In the genomic region with DNA sequence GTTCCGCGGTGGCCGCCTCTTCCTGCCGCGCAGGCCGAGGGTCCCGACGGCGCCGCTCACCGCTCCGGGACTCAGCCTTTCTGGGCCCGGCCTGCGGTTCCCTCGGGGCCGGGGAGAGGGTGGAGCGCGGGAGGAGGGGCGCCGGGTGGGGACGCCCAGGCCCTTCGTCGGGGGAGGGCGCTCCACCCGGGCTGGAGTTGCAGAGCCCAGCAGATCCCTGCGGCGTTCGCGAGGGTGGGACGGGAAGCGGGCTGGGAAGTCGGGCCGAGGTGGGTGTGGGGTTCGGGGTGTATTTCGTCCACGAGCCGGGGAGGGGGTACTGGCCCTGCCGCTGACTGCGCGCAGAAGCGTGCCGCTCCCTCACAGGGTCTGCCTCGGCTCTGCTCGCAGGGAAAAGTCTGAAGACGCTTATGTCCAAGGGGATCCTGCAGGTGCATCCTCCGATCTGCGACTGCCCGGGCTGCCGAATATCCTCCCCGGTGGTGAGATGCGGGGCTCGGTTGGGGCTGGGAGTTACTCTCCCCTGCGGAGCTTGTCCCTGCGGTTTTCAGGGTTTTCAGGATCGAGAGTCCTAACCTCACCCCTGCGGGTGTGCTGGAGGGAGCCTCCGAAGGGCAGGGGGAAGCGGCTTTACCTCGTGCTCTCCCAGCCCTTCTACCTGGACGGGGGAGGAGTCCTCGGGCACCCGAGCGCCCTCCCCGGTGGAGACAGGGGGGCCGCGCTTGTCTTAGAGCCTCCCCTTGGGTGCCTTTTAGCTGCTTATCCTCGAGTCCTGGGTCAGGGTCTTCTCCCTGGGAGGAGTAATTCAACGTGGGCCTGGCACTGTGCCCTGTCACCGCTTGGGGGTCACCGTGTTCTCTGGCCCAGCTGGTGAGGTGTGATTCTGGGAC, we compare ENCODE assay signal across 8 cellular contexts. TPM values are rescaled to one million over a fixed set of nuclear protein-coding genes. Genes with fewer than 3 reads are reported as not detected.
A peak's percentile ranks its signal among the peaks of the same experiment; 100 is the strongest.
DNase-seq lines count a peak whose midpoint lies in the region; ATAC-seq, FAIRE-seq and TF ChIP-seq lines count a peak whose summit lies in the region.

No MANE protein-coding gene starts in this region.

- no peaks in the 10 kb centered on the region for H3K9me2 ChIP-seq in Loucy (replicated peaks; ENCODE audit: low read depth, low read length)

- H3K36me3 ChIP-seq in Loucy (ENCODE audit: insufficient read depth, low read length) = no peaks in the 10 kb centered on the region
- peaks cover 0 to 8% (median 0%) of the 10 kb centered on the region in 4 experiments; a peak in 1 of 8 replicates for H3K36me3 ChIP-seq in H1 (ENCODE audit: control insufficient read depth in 2 of 4, insufficient read depth in 4 of 4, low read length in 3 of 4)
- peaks cover 10 to 15% of the 10 kb centered on the region in 2 experiments for H3K36me3 ChIP-seq in trophoblast cell (ENCODE audit: control insufficient read depth in 1 of 2, insufficient read depth in 2 of 2, low read length in 2 of 2)

- no peak overlapping the region for H2BK12ac ChIP-seq in H1 (ENCODE audit: low read depth, low read length)
- H2BK12ac ChIP-seq in trophoblast cell (ENCODE audit: low read length) = no peak overlapping the region

- H3K14ac ChIP-seq in H1 (ENCODE audit: insufficient read length) (no peak overlapping the region), trophoblast cell (ENCODE audit: low read length) (no peak overlapping the region)

- H3K9me3 ChIP-seq in Loucy (ENCODE audit: insufficient read depth, low read depth, low read length) (no peaks in the 10 kb centered on the region), H1 (ENCODE audit: insufficient read depth in 2 of 2, low read depth in 1 of 2, low read length in 1 of 2) (no peaks in the 10 kb centered on the region), trophoblast cell (ENCODE audit: insufficient read depth, low read depth, low read length) (peaks cover 6% of the 10 kb centered on the region)

- H3K4me2 ChIP-seq in Loucy (ENCODE audit: low read depth, low read length, poor library complexity, severe bottlenecking) (peak overlapping the region; percentile 66), H1 (ENCODE audit: insufficient read depth in 1 of 2, low read depth in 2 of 2, low read length in 2 of 2) (peak overlapping the region; percentile 60 to 88), trophoblast cell (ENCODE audit: low read length) (peak overlapping the region; percentile 80)

- POLR2A ChIA-PET in H1 (lab: Charles Lee; ENCODE audit: partially characterized antibody) = interaction anchor here (1.2 to 2.3 kb wide), 3 partner anchors 14 to 21 kb away, joined by 7 to 14 read pairs (median 9); no protein-coding TSS in a partner anchor

- H4K8ac ChIP-seq in H1 (ENCODE audit: extremely low read depth, insufficient read depth, low read length) (no peak overlapping the region), trophoblast cell (ENCODE audit: low read depth, low read length) (no peak overlapping the region)

- peaks cover 6% of the 10 kb centered on the region; the same call in 1 of the 2 replicates for H3K23me2 ChIP-seq in H1 (ENCODE audit: low read depth, low read length)

- no peak for TF ChIP-seq POLR2A in H1 (IDR thresholded peaks at IDR 0.05; ENCODE audit: control extremely low read depth in 1 of 2, low read depth in 2 of 2, low read length in 2 of 2)

- no peak overlapping the region for H2BK120ac ChIP-seq in H1 (replicated peaks; ENCODE audit: low read depth, low read length)
- no peak overlapping the region for H2BK120ac ChIP-seq in trophoblast cell (ENCODE audit: insufficient read depth, low read length, poor library complexity)

- H2AK5ac ChIP-seq in H1 (ENCODE audit: low read depth, low read length) (no peak overlapping the region; the same call in 1 of the 2 replicates), trophoblast cell (ENCODE audit: low read length) (no peak overlapping the region)

- H2BK15ac ChIP-seq in H1 (ENCODE audit: low read length) = 0 out of 2 replicates have a peak overlapping the region, but pooled peaks have one; percentile 61

- H3K79me1 ChIP-seq in H1 (ENCODE audit: low read depth, low read length) = no peaks in the 10 kb centered on the region
- H3K79me1 ChIP-seq in trophoblast cell (ENCODE audit: low read length) = peaks cover 10% of the 10 kb centered on the region

- H3K4me3 ChIP-seq in Loucy (ENCODE audit: low read length, poor library complexity, severe bottlenecking) = peak overlapping the region; percentile 80
- H3K4me3 ChIP-seq in H1 (ENCODE audit: extremely low read depth in 1 of 4, insufficient read depth in 2 of 4, low read depth in 3 of 4, low read length in 4 of 4) = peak overlapping the region; percentile 0 to 60 (median 15); a peak in 6 of 8 replicates
- peak overlapping the region; percentile 82 for H3K4me3 ChIP-seq in trophoblast cell (ENCODE audit: low read depth, low read length)

- H3K4me1 ChIP-seq in Loucy (ENCODE audit: insufficient read depth, low read length, poor library complexity, severe bottlenecking) (peaks cover 29% of the 10 kb centered on the region), H1 (replicated peaks in 1 of 4; ENCODE audit: control insufficient read depth in 3 of 4, insufficient read depth in 4 of 4, low read length in 3 of 4) (peaks cover 0 to 35% (median 17%) of the 10 kb centered on the region in 4 experiments; a peak in 6 of 7 replicates), trophoblast cell (ENCODE audit: control insufficient read depth in 1 of 2, insufficient read depth in 2 of 2, low read length in 2 of 2) (peaks cover 13 to 28% of the 10 kb centered on the region in 2 experiments)

- no peak overlapping the region for H2BK5ac ChIP-seq in H1 (ENCODE audit: low read depth, low read length)
- no peak overlapping the region for H2BK5ac ChIP-seq in trophoblast cell (ENCODE audit: low read depth, low read length, poor library complexity)

- TF ChIP-seq RAD21 in H1 (IDR thresholded peaks at IDR 0.05 in 1 of 2, conservative IDR thresholded peaks at IDR 0.05 in 1 of 2; ENCODE audit: low read depth in 2 of 2, low read length in 2 of 2) = 0 out of 4 replicates have a peak, but pooled peaks of 1 of the 2 experiments have one; percentile 9

- H3K18ac ChIP-seq in H1 (ENCODE audit: extremely low read depth, low read length) (peak overlapping the region; percentile 32), trophoblast cell (ENCODE audit: low read length) (peak overlapping the region; percentile 2)

- H3F3A ChIP-seq in Loucy (ENCODE audit: low read depth) = no peaks in the 10 kb centered on the region

- H3K56ac ChIP-seq in H1 (replicated peaks; ENCODE audit: insufficient read length, low read depth, low read length) = no peak overlapping the region

- H3K4ac ChIP-seq in H1 (replicated peaks; ENCODE audit: insufficient read length, low read depth, low read length) = no peak overlapping the region
- H3K4ac ChIP-seq in trophoblast cell (ENCODE audit: low read depth, low read length) = no peak overlapping the region

- no peaks in the 10 kb centered on the region for H4K20me1 ChIP-seq in Loucy (ENCODE audit: insufficient read depth, low read length, poor library complexity, severe bottlenecking)
- peaks cover 25 to 31% of the 10 kb centered on the region in 2 experiments for H4K20me1 ChIP-seq in H1 (replicated peaks in 1 of 2; ENCODE audit: control insufficient read depth in 1 of 2, insufficient read depth in 2 of 2, low read length in 2 of 2)

- TF ChIP-seq CTCF in Loucy (conservative IDR thresholded peaks at IDR 0.05; ENCODE audit: low read length) = no peak
- TF ChIP-seq CTCF in H1 (IDR thresholded peaks at IDR 0.05; ENCODE audit: control extremely low read depth in 1 of 3, insufficient read depth in 1 of 3, low read depth in 1 of 3, low read length in 3 of 3) = no peak

- H2AFZ ChIP-seq in Loucy (ENCODE audit: low read length) (0 out of 2 replicates have a peak overlapping the region, but pooled peaks have one; percentile 46), H1 (ENCODE audit: low read length) (no peak overlapping the region), trophoblast cell (ENCODE audit: insufficient read depth, low read length, poor library complexity) (no peak overlapping the region)

- no peak for ATAC-seq in HG02759 (IDR thresholded peaks at IDR 0.05; ENCODE audit: unreplicated experiment)

- H3K27ac ChIP-seq in H1 (ENCODE audit: low read depth, low read length) = no peak overlapping the region
- no peak overlapping the region for H3K27ac ChIP-seq in trophoblast cell (ENCODE audit: low read depth, low read length)

- no peak overlapping the region for H2BK20ac ChIP-seq in H1 (ENCODE audit: low read length)

- peak; percentile 50 for DNase-seq in COR-L47 (lab: John Stamatoyannopoulos, UW)
- DNase-seq in H1 (ENCODE audit: low read depth in 1 of 2, low spot score in 2 of 2) = no peak
- DNase-seq in trophoblast cell = no peak
- no peak for DNase-seq in stimulated activated naive CD4-positive, alpha-beta T cell treated with Interleukin-2 at 50 U/mL for 16 hours (lab: John Stamatoyannopoulos, UW)
- no peak for DNase-seq in NCI-H1105 treated with DMSO at 0.1 percent for 48 hours (lab: John Stamatoyannopoulos, UW)
- no peak for DNase-seq in inferior parietal cortex (ENCODE audit: extremely low spot score)

- H3K79me2 ChIP-seq in Loucy (ENCODE audit: insufficient read depth, low read length) (no peaks in the 10 kb centered on the region), H1 (ENCODE audit: control insufficient read depth in 1 of 2, insufficient read depth in 2 of 2, low read length in 2 of 2) (no peaks in the 10 kb centered on the region), trophoblast cell (ENCODE audit: control insufficient read depth, insufficient read depth, low read length, poor library complexity) (peaks cover 3% of the 10 kb centered on the region)

- CTCF ChIA-PET in H1 (lab: Charles Lee; ENCODE audit: partially characterized antibody) = interaction anchor here (0.8 to 2.0 kb wide), 9 partner anchors 13 to 197 kb away, joined by 3 to 14 read pairs (median 4); no protein-coding TSS in a partner anchor

- H4K91ac ChIP-seq in H1 (replicated peaks; ENCODE audit: insufficient read length, low read length) (no peak overlapping the region), trophoblast cell (ENCODE audit: low read depth, low read length) (peak overlapping the region; percentile 62)

- 10% methylated on average over 35 of the region's 70 CpGs; no CpG with 5 or more reads in 1 of the 2 experiments for WGBS in H1 (ENCODE audit: extremely low coverage in 1 of 2, insufficient coverage in 1 of 2, insufficient read length in 1 of 2, insufficient replicate concordance in 2 of 2, low coverage in 1 of 2, low lambda C conversion rate in 2 of 2, missing lambda C conversion rate in 1 of 2), 2 experiments
- WGBS in trophoblast cell (ENCODE audit: extremely low coverage, insufficient coverage, insufficient read length) = no CpG with 5 or more reads among the region's 70 CpGs

- H4K12ac ChIP-seq in trophoblast cell (ENCODE audit: low read depth, low read length) = no peak overlapping the region

- TF ChIP-seq EP300 in H1 (IDR thresholded peaks at IDR 0.05; ENCODE audit: borderline replicate concordance in 1 of 2, low read depth in 2 of 2, low read length in 2 of 2) = no peak

- no peak for FAIRE-seq in H1 (lab: Jason Lieb, UNC)

- peak overlapping the region; percentile 14 for H3K9ac ChIP-seq in Loucy (ENCODE audit: low read depth, low read length, poor library complexity, severe bottlenecking)
- H3K9ac ChIP-seq in H1 (replicated peaks in 1 of 4; ENCODE audit: extremely low read depth in 1 of 4, low read depth in 3 of 4, low read length in 3 of 4) = no peak overlapping the region
- no peak overlapping the region for H3K9ac ChIP-seq in trophoblast cell (ENCODE audit: low read length)

- H4K5ac ChIP-seq in H1 (ENCODE audit: insufficient read length, low read depth, low read length) = no peak overlapping the region

- no peaks in the 10 kb centered on the region for H3K27me3 ChIP-seq in Loucy (ENCODE audit: insufficient read depth, low read length, poor library complexity, severe bottlenecking)
- peaks cover 91 to 99% (median 96%) of the 10 kb centered on the region in 4 experiments for H3K27me3 ChIP-seq in H1 (replicated peaks in 1 of 4; ENCODE audit: control insufficient read depth in 3 of 4, extremely low read depth in 1 of 4, insufficient read depth in 3 of 4, low read length in 3 of 4)
- peaks cover 15% of the 10 kb centered on the region for H3K27me3 ChIP-seq in trophoblast cell (ENCODE audit: insufficient read depth, low read length)

- H3K23ac ChIP-seq in H1 (ENCODE audit: insufficient read length) (no peak overlapping the region), trophoblast cell (ENCODE audit: low read length) (no peak overlapping the region)

RNA-seq across cellular contexts. Expression of a gene that starts 2.1 kb away (rescaled TPM):
- 0.25 and 0.30 TPM in 2 replicates for total RNA-seq in H1 (2021; fragmentation: NEBNext Ultra II Directional; extraction: Animal tissue kit (Norgen Biotek cat#: 25700))
- 0.18 and 0.66 TPM in 2 replicates for polyA plus RNA-seq in H1 (2011; rRNA removed)
- polyA plus RNA-seq in H1 (2011; cell fraction: cytosol; rRNA removed) = 0.74 TPM
- 2.3 TPM for polyA plus RNA-seq in H1 (2011; cell fraction: nucleus; rRNA removed)
- polyA plus RNA-seq in H1 (2012, experiment 1 of 2) = 0.13 to 0.43 TPM (median 0.25 TPM) in 3 of 4 replicates, not detected in the other
- polyA plus RNA-seq in H1 (2012, experiment 2 of 2) = 1.7 TPM
- polyA plus RNA-seq in H1 (2013, experiment 1 of 2) = 0.06 TPM
- polyA plus RNA-seq in H1 (2013, experiment 2 of 2) = 0.06 TPM
- polyA minus RNA-seq in H1 (2011; rRNA and poly(A)+ RNA removed) = 0.10 TPM in 1 of 2 replicates, not detected in the other
- polyA minus RNA-seq in H1 (2011; cell fraction: cytosol; rRNA and poly(A)+ RNA removed) = 11.0 TPM
- 1.3 TPM for polyA minus RNA-seq in H1 (2011; cell fraction: nucleus; rRNA and poly(A)+ RNA removed)
- 16.6 and 18.4 TPM in 2 replicates for polyA plus RNA-seq in trophoblast cell (2013)

RNA-seq across cellular contexts. Expression of a gene that starts 33.3 kb away (rescaled TPM):
- 130 TPM in 2 replicates for total RNA-seq in H1 (2021; fragmentation: NEBNext Ultra II Directional; extraction: Animal tissue kit (Norgen Biotek cat#: 25700))
- 74.7 and 115 TPM in 2 replicates for polyA plus RNA-seq in H1 (2011; rRNA removed)
- polyA plus RNA-seq in H1 (2011; cell fraction: cytosol; rRNA removed) = 102 TPM
- 134 TPM for polyA plus RNA-seq in H1 (2011; cell fraction: nucleus; rRNA removed)
- 82.3 to 121 TPM (median 117 TPM) in 4 replicates for polyA plus RNA-seq in H1 (2012, experiment 1 of 2)
- 111 TPM for polyA plus RNA-seq in H1 (2012, experiment 2 of 2)
- 70.9 TPM for polyA plus RNA-seq in H1 (2013, experiment 1 of 2)
- 66.0 TPM for polyA plus RNA-seq in H1 (2013, experiment 2 of 2)
- polyA minus RNA-seq in H1 (2011; rRNA and poly(A)+ RNA removed) = 83.7 and 85.6 TPM in 2 replicates
- 73.3 TPM for polyA minus RNA-seq in H1 (2011; cell fraction: cytosol; rRNA and poly(A)+ RNA removed)
- 46.5 TPM for polyA minus RNA-seq in H1 (2011; cell fraction: nucleus; rRNA and poly(A)+ RNA removed)
- polyA plus RNA-seq in trophoblast cell (2013) = 41.5 and 42.0 TPM in 2 replicates

RNA-seq across cellular contexts. Expression of a gene that starts 34.6 kb away (rescaled TPM):
- 30.1 and 32.6 TPM in 2 replicates for total RNA-seq in H1 (2021; fragmentation: NEBNext Ultra II Directional; extraction: Animal tissue kit (Norgen Biotek cat#: 25700))
- 36.1 and 62.3 TPM in 2 replicates for polyA plus RNA-seq in H1 (2011; rRNA removed)
- 40.0 TPM for polyA plus RNA-seq in H1 (2011; cell fraction: cytosol; rRNA removed)
- 508 TPM for polyA plus RNA-seq in H1 (2011; cell fraction: nucleus; rRNA removed)
- polyA plus RNA-seq in H1 (2012, experiment 1 of 2) = 23.1 to 39.3 TPM (median 34.1 TPM) in 4 replicates
- polyA plus RNA-seq in H1 (2012, experiment 2 of 2) = 21.6 TPM
- polyA plus RNA-seq in H1 (2013, experiment 1 of 2) = 30.7 TPM
- polyA plus RNA-seq in H1 (2013, experiment 2 of 2) = 26.7 TPM
- 5.8 and 7.8 TPM in 2 replicates for polyA minus RNA-seq in H1 (2011; rRNA and poly(A)+ RNA removed)
- polyA minus RNA-seq in H1 (2011; cell fraction: cytosol; rRNA and poly(A)+ RNA removed) = 14.6 TPM
- 47.3 TPM for polyA minus RNA-seq in H1 (2011; cell fraction: nucleus; rRNA and poly(A)+ RNA removed)
- polyA plus RNA-seq in trophoblast cell (2013) = 18.1 and 18.5 TPM in 2 replicates

RNA-seq across cellular contexts. Expression of a gene that starts 40.5 kb away (rescaled TPM):
- 1.5 TPM in 2 replicates for total RNA-seq in H1 (2021; fragmentation: NEBNext Ultra II Directional; extraction: Animal tissue kit (Norgen Biotek cat#: 25700))
- polyA plus RNA-seq in H1 (2011; rRNA removed) = 0.39 and 1.2 TPM in 2 replicates
- 0.65 TPM for polyA plus RNA-seq in H1 (2011; cell fraction: cytosol; rRNA removed)
- 4.0 TPM for polyA plus RNA-seq in H1 (2011; cell fraction: nucleus; rRNA removed)
- 0.94 to 1.3 TPM (median 1.00 TPM) in 4 replicates for polyA plus RNA-seq in H1 (2012, experiment 1 of 2)
- 0.51 TPM for polyA plus RNA-seq in H1 (2012, experiment 2 of 2)
- 1.1 TPM for polyA plus RNA-seq in H1 (2013, experiment 1 of 2)
- 1.3 TPM for polyA plus RNA-seq in H1 (2013, experiment 2 of 2)
- 0.06 and 0.10 TPM in 2 replicates for polyA minus RNA-seq in H1 (2011; rRNA and poly(A)+ RNA removed)
- 0.88 TPM for polyA minus RNA-seq in H1 (2011; cell fraction: cytosol; rRNA and poly(A)+ RNA removed)
- 1.3 TPM for polyA minus RNA-seq in H1 (2011; cell fraction: nucleus; rRNA and poly(A)+ RNA removed)
- polyA plus RNA-seq in trophoblast cell (2013) = 1.9 and 2.1 TPM in 2 replicates

RNA-seq across cellular contexts. Expression of a gene that starts 56.1 kb away (rescaled TPM):
- total RNA-seq in H1 (2021; fragmentation: NEBNext Ultra II Directional; extraction: Animal tissue kit (Norgen Biotek cat#: 25700)) = not detected in 2 replicates
- polyA plus RNA-seq in H1 (2011; rRNA removed) = not detected in 2 replicates
- polyA plus RNA-seq in H1 (2011; cell fraction: cytosol; rRNA removed) = not detected
- polyA plus RNA-seq in H1 (2011; cell fraction: nucleus; rRNA removed) = not detected
- 0.30 to 0.90 TPM (median 0.58 TPM) in 4 replicates for polyA plus RNA-seq in H1 (2012, experiment 1 of 2)
- 0.20 TPM for polyA plus RNA-seq in H1 (2012, experiment 2 of 2)
- polyA plus RNA-seq in H1 (2013, experiment 1 of 2) = not detected
- not detected for polyA plus RNA-seq in H1 (2013, experiment 2 of 2)
- not detected in 2 replicates for polyA minus RNA-seq in H1 (2011; rRNA and poly(A)+ RNA removed)
- not detected for polyA minus RNA-seq in H1 (2011; cell fraction: cytosol; rRNA and poly(A)+ RNA removed)
- not detected for polyA minus RNA-seq in H1 (2011; cell fraction: nucleus; rRNA and poly(A)+ RNA removed)
- polyA plus RNA-seq in trophoblast cell (2013) = not detected in 2 replicates

Comparison
In these comparisons a context has a peak if more than half of its experiments do, and no peak if none do; other contexts are left out.
1. H3K4me3 ChIP-seq: peak in every context shown above with its lines; median percentile 82 in trophoblast cell; 80 in Loucy; 15 in H1.